ENCODE assay signal across 8 cellular contexts in genomic region chr19:10332965-10333757, GRCh38.
A peak's percentile ranks its signal among the peaks of the same experiment; 100 is the strongest.
DNase-seq lines count a peak whose midpoint lies in the region; ATAC-seq and TF ChIP-seq lines count a peak whose summit lies in the region.

Gene RAVER1 (minus strand): TSS chr19:10333529. CDS start chr19:10333507, 22 bp downstream.

- ATAC-seq in HG03378 (IDR thresholded peaks at IDR 0.05; ENCODE audit: unreplicated experiment) = peak; percentile 68

- peak; percentile 87 to 92 for DNase-seq in AML-193 (lab: John Stamatoyannopoulos, UW)
- peak; percentile 92 for DNase-seq in NCI-H446 treated with DMSO at 0.1 percent for 48 hours (lab: John Stamatoyannopoulos, UW)
- peak; percentile 93 for DNase-seq in activated CD4-positive, CD25-positive, alpha-beta regulatory T cell treated with anti-CD3 and anti-CD28 coated beads, Interleukin-2, amount 50 U/mL, for 16 hours (ENCODE audit: low read depth, low spot score)
- peak; percentile 97 for DNase-seq in central memory CD4-positive, alpha-beta T cell
- DNase-seq in iris pigment epithelial cell (ENCODE audit: low read depth) = peak; percentile 99
- DNase-seq in stimulated activated CD4-positive, alpha-beta T cell treated with anti-CD3 and anti-CD28 coated beads, Interleukin-12 subunit alpha, Interleukin-12 subunit beta, amount 100 ng/mL, for 24 hours (ENCODE audit: low read depth in 2 of 2) = peak; percentile 94 to 98

- peak; percentile 90 for TF ChIP-seq POLR2A in GM19099 (IDR thresholded peaks at IDR 0.05; ENCODE audit: extremely low read depth, insufficient read length, low read depth)

Comparison
In these comparisons a context has a peak if more than half of its experiments do, and no peak if none do; other contexts are left out.
1. Peak in every context shown above with its lines: DNase-seq and ATAC-seq.